In genomic region chr6:684831-685636, GRCh38 we compare ENCODE assay signal across 8 cellular contexts. TPM values are rescaled to one million over a fixed set of nuclear protein-coding genes. Genes with fewer than 3 reads are reported as not detected.
DNase-seq lines count a peak whose midpoint lies in the region; ATAC-seq lines count a peak whose summit lies in the region.

No MANE protein-coding gene starts in this region.

- H3K27me3 Mint-ChIP-seq in activated T-cell treated with anti-CD3 and anti-CD28 coated beads, Interleukin-2, amount 50 U/mL, for 24 hours = no peaks in the 10 kb centered on the region
- H3K27me3 Mint-ChIP-seq in activated naive CD4-positive, alpha-beta T cell treated with anti-CD3 and anti-CD28 coated beads for 36 hours (ENCODE audit: low read depth) = no peaks in the 10 kb centered on the region

- CTCF ChIA-PET in activated naive CD4-positive, alpha-beta T cell treated with anti-CD3 and anti-CD28 coated beads for 36 hours (lab: Charles Lee) = interaction anchor here (1.8 kb wide), 1 partner anchor 8 kb away, joined by 3 read pairs; no protein-coding TSS in a partner anchor

- intact Hi-C loops in activated naive CD4-positive, alpha-beta T cell treated with anti-CD3 and anti-CD28 coated beads for 36 hours (cut with micrococcal nuclease) = loop anchor here (1.0 to 10.0 kb wide), 10 partner anchors 8 to 496 kb away; partner anchors contain the start of gene EXOC2

- peak overlapping the region; percentile 97 for H3K27ac Mint-ChIP-seq in activated T-cell treated with anti-CD3 and anti-CD28 coated beads, Interleukin-2, amount 50 U/mL, for 24 hours
- peak overlapping the region; percentile 89 for H3K27ac Mint-ChIP-seq in activated naive CD4-positive, alpha-beta T cell treated with anti-CD3 and anti-CD28 coated beads for 36 hours

- H3K9me3 Mint-ChIP-seq in activated T-cell treated with anti-CD3 and anti-CD28 coated beads, Interleukin-2, amount 50 U/mL, for 24 hours = no peaks in the 10 kb centered on the region
- H3K9me3 Mint-ChIP-seq in activated naive CD4-positive, alpha-beta T cell treated with anti-CD3 and anti-CD28 coated beads for 36 hours = no peaks in the 10 kb centered on the region

- H3K36me3 Mint-ChIP-seq in activated T-cell treated with anti-CD3 and anti-CD28 coated beads, Interleukin-2, amount 50 U/mL, for 24 hours (ENCODE audit: low read depth) = peaks cover 24% of the 10 kb centered on the region
- peaks cover 1% of the 10 kb centered on the region for H3K36me3 Mint-ChIP-seq in activated naive CD4-positive, alpha-beta T cell treated with anti-CD3 and anti-CD28 coated beads for 36 hours (ENCODE audit: low read depth)

- H3K4me3 Mint-ChIP-seq in activated T-cell treated with anti-CD3 and anti-CD28 coated beads, Interleukin-2, amount 50 U/mL, for 24 hours = peak overlapping the region; percentile 52
- H3K4me3 Mint-ChIP-seq in activated naive CD4-positive, alpha-beta T cell treated with anti-CD3 and anti-CD28 coated beads for 36 hours = peak overlapping the region; percentile 4

- H3K4me1 Mint-ChIP-seq in activated T-cell treated with anti-CD3 and anti-CD28 coated beads, Interleukin-2, amount 50 U/mL, for 24 hours (ENCODE audit: low read depth) = peaks cover 56% of the 10 kb centered on the region
- peaks cover 47% of the 10 kb centered on the region for H3K4me1 Mint-ChIP-seq in activated naive CD4-positive, alpha-beta T cell treated with anti-CD3 and anti-CD28 coated beads for 36 hours (ENCODE audit: low read depth)

- peak; percentile 52 for DNase-seq in activated T-cell treated with anti-CD3 and anti-CD28 coated beads, Interleukin-2, amount 50 U/mL, for 24 hours
- no peak for DNase-seq in activated T-cell treated with anti-CD3 and anti-CD28 coated beads for 4 hours
- DNase-seq in activated naive CD4-positive, alpha-beta T cell treated with anti-CD3 and anti-CD28 coated beads for 36 hours = peak; percentile 66
- DNase-seq in renal cortical epithelial cell (ENCODE audit: low read depth) = peak; percentile 27
- DNase-seq in D341Med (ENCODE audit: low spot score) = no peak
- no peak for DNase-seq in SK-N-DZ (ENCODE audit: low spot score)

- ATAC-seq in HG03066 (IDR thresholded peaks at IDR 0.05; ENCODE audit: low read depth, unreplicated experiment) (peak; percentile 81), GM19328 (IDR thresholded peaks at IDR 0.05; ENCODE audit: unreplicated experiment) (no peak)

RNA-seq across cellular contexts. Expression of gene EXOC2, which starts 7.9 kb away (rescaled TPM):
- 10 to 100 TPM; 23.3 to 24.9 TPM for total RNA-seq in activated naive CD4-positive, alpha-beta T cell treated with anti-CD3 and anti-CD28 coated beads for 36 hours
- total RNA-seq in renal cortical epithelial cell = 41.3 and 48.4 TPM in 2 replicates
- 20.3 and 27.5 TPM in 2 replicates for polyA plus RNA-seq in SK-N-DZ (2014; cell fraction: cytosol; rRNA removed)
- polyA plus RNA-seq in SK-N-DZ (2014; cell fraction: nucleus; rRNA removed) = 11.2 and 14.4 TPM in 2 replicates

RNA-seq across cellular contexts. Expression of gene HUS1B, which starts 28.1 kb away (rescaled TPM):
- 1 to 10 TPM in 1 of 2 experiments, under 1 TPM in 1; 0.67 to 1.2 TPM for total RNA-seq in activated naive CD4-positive, alpha-beta T cell treated with anti-CD3 and anti-CD28 coated beads for 36 hours
- 0.70 TPM in 1 of 2 replicates, not detected in the other for total RNA-seq in renal cortical epithelial cell
- polyA plus RNA-seq in SK-N-DZ (2014; cell fraction: cytosol; rRNA removed) = 0.26 and 0.82 TPM in 2 replicates
- 1.9 TPM in 1 of 2 replicates, not detected in the other for polyA plus RNA-seq in SK-N-DZ (2014; cell fraction: nucleus; rRNA removed)

Comparison
In these comparisons a context has a peak if more than half of its experiments do, and no peak if none do; other contexts are left out.
1. DNase-seq: peak in activated T-cell treated with anti-CD3 and anti-CD28 coated beads, Interleukin-2, amount 50 U/mL, for 24 hours (single experiment), activated naive CD4-positive, alpha-beta T cell treated with anti-CD3 and anti-CD28 coated beads for 36 hours (single experiment) and renal cortical epithelial cell (single experiment); none in activated T-cell treated with anti-CD3 and anti-CD28 coated beads for 4 hours (single experiment), D341Med (single experiment) and SK-N-DZ (single experiment).